ENCODE assay signal across 17 cellular contexts in the genomic region with DNA sequence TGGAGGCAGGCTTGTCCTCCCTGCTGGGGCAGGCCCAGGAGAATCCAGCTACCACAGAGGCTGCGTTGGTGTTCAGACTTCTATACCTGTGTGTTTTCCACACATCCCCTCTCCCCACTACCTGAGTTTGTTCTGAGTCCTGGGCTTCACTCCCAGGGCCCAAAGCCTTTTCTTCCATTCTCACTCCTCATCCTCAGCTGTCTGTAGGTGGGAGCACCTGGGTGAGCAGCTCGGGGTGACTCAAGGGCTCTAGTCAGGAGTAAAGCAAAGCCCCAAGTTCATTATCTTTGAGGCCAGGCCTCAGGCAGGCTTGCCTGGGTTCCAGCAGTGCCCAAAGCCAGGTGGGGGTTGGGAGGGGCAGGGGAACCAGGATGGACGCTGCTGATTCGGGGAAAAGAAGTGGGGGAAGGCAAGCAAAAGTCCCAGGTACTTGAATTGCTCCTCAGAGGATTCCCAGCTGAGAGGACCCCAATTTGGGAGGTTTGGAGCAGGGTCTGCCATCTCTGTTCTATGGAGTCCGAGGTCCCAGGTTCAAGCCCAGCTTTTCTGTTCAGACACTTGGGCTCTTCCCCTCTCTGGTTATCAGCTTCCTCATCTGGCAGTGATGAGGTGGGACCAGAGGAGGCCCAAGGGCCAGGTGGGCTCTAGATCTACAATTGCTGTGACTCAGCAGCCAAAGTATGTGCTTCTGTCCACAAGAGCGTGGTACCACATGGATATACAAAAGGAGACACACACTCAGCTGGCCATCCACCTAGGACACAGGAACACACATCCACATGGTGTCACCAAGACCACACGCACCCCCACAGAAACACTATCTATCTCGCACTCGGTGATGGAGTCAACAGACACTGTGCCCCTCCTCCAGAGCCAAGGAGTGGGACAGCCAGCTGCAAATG. TPM values are rescaled to one million over a fixed set of nuclear protein-coding genes. Genes with fewer than 3 reads are reported as not detected.
DNase-seq lines count a peak whose midpoint lies in the region; ATAC-seq and TF ChIP-seq lines count a peak whose summit lies in the region.
"Had no signal": no experiment of that assay in that cellular context is flagged by ENCODE, and none has a peak within 500 bp of the region (broad histone marks: within the 10 kb centered on the region; RNA-seq: fewer than 3 reads in every experiment).

No MANE protein-coding gene starts in this region.

- peak overlapping the region; percentile 91 to 100 (median 96); a peak in 21 of 22 replicates for H3K4me2 ChIP-seq in BLaER1 treated with 17β-estradiol and CSF1 and Interleukin-3, amounts not matched to agents 10 nM and 100 nM

- ATAC-seq in HG02885 (IDR thresholded peaks at IDR 0.05; ENCODE audit: poor library complexity, unreplicated experiment) (no peak), foreskin keratinocyte (no peak)
- ATAC-seq: left lobe of liver had no signal

- H3K4me1 ChIP-seq in BLaER1 treated with 17β-estradiol and CSF1 and Interleukin-3, amounts not matched to agents 10 nM and 100 nM, result peaks cover 47 to 64% (median 56%) of the 10 kb centered on the region in 10 experiments
- no peaks in the 10 kb centered on the region for H3K4me1 ChIP-seq in foreskin keratinocyte

- H3K4me3 ChIP-seq in BLaER1 treated with 17β-estradiol and CSF1 and Interleukin-3, amounts not matched to agents 10 nM and 100 nM, result no peak overlapping the region
- H3K4me3 ChIP-seq in GM12875 (ENCODE audit: low read depth, low read length), result peak overlapping the region; percentile 5
- H3K4me3 ChIP-seq: tibial artery had no signal

- H3K27ac Mint-ChIP-seq in activated T-helper 2 cell treated with anti-CD3 and anti-CD28 coated beads, Interferon-gamma antibody, Interleukin-2, Interleukin-4, amounts not matched to agents 10 μg/mL and 5 μg/mL and 100 μg/mL, durations not matched to agents 14 hours and 24 hours and 36 hours, result peak overlapping the region; percentile 99
- H3K27ac Mint-ChIP-seq in mesothelial cell of epicardium, result peak overlapping the region; percentile 85
- H3K27ac Mint-ChIP-seq: endodermal cell had no signal

- no peak for DNase-seq in activated T-helper 2 cell treated with anti-CD3 and anti-CD28 coated beads, Interferon-gamma antibody, Interleukin-2, Interleukin-4, amounts not matched to agents 10 μg/mL and 5 μg/mL and 100 μg/mL, durations not matched to agents 14 hours and 24 hours and 36 hours (ENCODE audit: low spot score)
- no peak for DNase-seq in mesothelial cell of epicardium (ENCODE audit: low spot score in 2 of 2, unreplicated experiment in 2 of 2)
- no peak for DNase-seq in NAMALWA (ENCODE audit: low spot score)
- no peak for DNase-seq in cerebellar nuclear complex (lab: John Stamatoyannopoulos, UW)
- no peak for DNase-seq in foreskin keratinocyte
- DNase-seq: AML-193; central memory CD4-positive, alpha-beta T cell; DMS153; endodermal cell; MV-4-11; NCI-H526; tibial artery had no signal

- H3K9ac ChIP-seq in BLaER1 treated with 17β-estradiol and CSF1 and Interleukin-3, amounts not matched to agents 10 nM and 100 nM, result peak overlapping the region in 4 of 11 experiments; percentile 4 to 63 (median 41); a peak in 4 of 22 replicates

- H3K4me3 Mint-ChIP-seq in activated T-helper 2 cell treated with anti-CD3 and anti-CD28 coated beads, Interferon-gamma antibody, Interleukin-2, Interleukin-4, amounts not matched to agents 10 μg/mL and 5 μg/mL and 100 μg/mL, durations not matched to agents 14 hours and 24 hours and 36 hours (ENCODE audit: low read depth), result peak overlapping the region; percentile 82
- no peak overlapping the region for H3K4me3 Mint-ChIP-seq in mesothelial cell of epicardium
- H3K4me3 Mint-ChIP-seq: endodermal cell had no signal

- H3K9me3 Mint-ChIP-seq in activated T-helper 2 cell treated with anti-CD3 and anti-CD28 coated beads, Interferon-gamma antibody, Interleukin-2, Interleukin-4, amounts not matched to agents 10 μg/mL and 5 μg/mL and 100 μg/mL, durations not matched to agents 14 hours and 24 hours and 36 hours, result no peaks in the 10 kb centered on the region
- H3K9me3 Mint-ChIP-seq in mesothelial cell of epicardium, result no peaks in the 10 kb centered on the region
- H3K9me3 Mint-ChIP-seq: endodermal cell had no signal

- H3K9me3 ChIP-seq in BLaER1 treated with 17β-estradiol and CSF1 and Interleukin-3, amounts not matched to agents 10 nM and 100 nM (replicated peaks in 1 of 11), result no peaks in the 10 kb centered on the region
- H3K9me3 ChIP-seq: tibial artery had no signal

- H4K20me1 ChIP-seq in BLaER1 treated with 17β-estradiol and CSF1 and Interleukin-3, amounts not matched to agents 10 nM and 100 nM, result peaks cover 0 to 23% (median 0%) of the 10 kb centered on the region in 11 experiments; a peak in 5 of 22 replicates

- intact Hi-C loops in activated T-helper 2 cell treated with anti-CD3 and anti-CD28 coated beads, Interferon-gamma antibody, Interleukin-2, Interleukin-4, amounts not matched to agents 10 μg/mL and 5 μg/mL and 100 μg/mL, durations not matched to agents 14 hours and 24 hours and 36 hours (cut with micrococcal nuclease), result no loop called here

- H3K27ac ChIP-seq in BLaER1 treated with 17β-estradiol and CSF1 and Interleukin-3, amounts not matched to agents 10 nM and 100 nM, result no peak overlapping the region
- H3K27ac ChIP-seq in foreskin keratinocyte, result no peak overlapping the region
- H3K27ac ChIP-seq: tibial artery had no signal

- peaks cover 0 to 8% (median 0%) of the 10 kb centered on the region in 11 experiments; a peak in 4 of 22 replicates for H3K27me3 ChIP-seq in BLaER1 treated with 17β-estradiol and CSF1 and Interleukin-3, amounts not matched to agents 10 nM and 100 nM
- peaks cover 26% of the 10 kb centered on the region for H3K27me3 ChIP-seq in foreskin keratinocyte

- H3K36me3 ChIP-seq in BLaER1 treated with 17β-estradiol and CSF1 and Interleukin-3, amounts not matched to agents 10 nM and 100 nM, result no peaks in the 10 kb centered on the region
- H3K36me3 ChIP-seq: tibial artery had no signal

- H3K4me1 Mint-ChIP-seq in activated T-helper 2 cell treated with anti-CD3 and anti-CD28 coated beads, Interferon-gamma antibody, Interleukin-2, Interleukin-4, amounts not matched to agents 10 μg/mL and 5 μg/mL and 100 μg/mL, durations not matched to agents 14 hours and 24 hours and 36 hours (ENCODE audit: low read depth), result peaks cover 50% of the 10 kb centered on the region
- peaks cover 44% of the 10 kb centered on the region for H3K4me1 Mint-ChIP-seq in mesothelial cell of epicardium

- peaks cover 6% of the 10 kb centered on the region for H3K36me3 Mint-ChIP-seq in activated T-helper 2 cell treated with anti-CD3 and anti-CD28 coated beads, Interferon-gamma antibody, Interleukin-2, Interleukin-4, amounts not matched to agents 10 μg/mL and 5 μg/mL and 100 μg/mL, durations not matched to agents 14 hours and 24 hours and 36 hours (ENCODE audit: low read depth)
- H3K36me3 Mint-ChIP-seq in mesothelial cell of epicardium, result no peaks in the 10 kb centered on the region

- no peaks in the 10 kb centered on the region for H3K27me3 Mint-ChIP-seq in activated T-helper 2 cell treated with anti-CD3 and anti-CD28 coated beads, Interferon-gamma antibody, Interleukin-2, Interleukin-4, amounts not matched to agents 10 μg/mL and 5 μg/mL and 100 μg/mL, durations not matched to agents 14 hours and 24 hours and 36 hours (ENCODE audit: low read depth)
- no peaks in the 10 kb centered on the region for H3K27me3 Mint-ChIP-seq in mesothelial cell of epicardium (ENCODE audit: low read depth)

- no peak for TF ChIP-seq CTCF in GM12875 (IDR thresholded peaks at IDR 0.05; ENCODE audit: borderline replicate concordance, insufficient read depth, low read depth, low read length)
- TF ChIP-seq CTCF in mesothelial cell of epicardium (IDR thresholded peaks at IDR 0.05; ENCODE audit: unreplicated experiment), result no peak
- TF ChIP-seq CTCF in foreskin keratinocyte (conservative IDR thresholded peaks at IDR 0.05), result no peak

RNA-seq across cellular contexts. Expression of a gene that starts 5.8 kb away (rescaled TPM):
- 388 and 398 TPM in 2 replicates for total RNA-seq in activated T-helper 2 cell treated with anti-CD3 and anti-CD28 coated beads, Interferon-gamma antibody, Interleukin-2, Interleukin-4, amounts not matched to agents 10 μg/mL and 5 μg/mL and 100 μg/mL, durations not matched to agents 14 hours and 24 hours and 36 hours
- total RNA-seq in mesothelial cell of epicardium (0.31 to 0.49 TPM (median 0.32 TPM) in 3 replicates), foreskin keratinocyte (not detected in 2 replicates)
- polyA plus RNA-seq in foreskin keratinocyte, result not detected in 2 replicates
- total RNA-seq: endodermal cell, SK-MEL-5 had no signal

RNA-seq across cellular contexts. Expression of a gene that starts 21.7 kb away (rescaled TPM):
- total RNA-seq in activated T-helper 2 cell treated with anti-CD3 and anti-CD28 coated beads, Interferon-gamma antibody, Interleukin-2, Interleukin-4, amounts not matched to agents 10 μg/mL and 5 μg/mL and 100 μg/mL, durations not matched to agents 14 hours and 24 hours and 36 hours, result 57.9 and 64.7 TPM in 2 replicates
- total RNA-seq in mesothelial cell of epicardium (73.9 to 79.6 TPM (median 74.4 TPM) in 3 replicates), foreskin keratinocyte (21.9 and 26.0 TPM in 2 replicates)
- polyA plus RNA-seq in foreskin keratinocyte, result 28.7 and 28.8 TPM in 2 replicates

RNA-seq across cellular contexts. Expression of a gene that starts 27.4 kb away (rescaled TPM):
- total RNA-seq in activated T-helper 2 cell treated with anti-CD3 and anti-CD28 coated beads, Interferon-gamma antibody, Interleukin-2, Interleukin-4, amounts not matched to agents 10 μg/mL and 5 μg/mL and 100 μg/mL, durations not matched to agents 14 hours and 24 hours and 36 hours, result not detected in 2 replicates
- total RNA-seq in mesothelial cell of epicardium (3.1 to 4.7 TPM (median 3.1 TPM) in 3 replicates), foreskin keratinocyte (0.21 and 0.78 TPM in 2 replicates)
- 0.31 and 0.39 TPM in 2 replicates for polyA plus RNA-seq in foreskin keratinocyte
- total RNA-seq: SK-MEL-5 had no signal

RNA-seq across cellular contexts. Expression of a gene that starts 43.5 kb away (rescaled TPM):
- total RNA-seq in activated T-helper 2 cell treated with anti-CD3 and anti-CD28 coated beads, Interferon-gamma antibody, Interleukin-2, Interleukin-4, amounts not matched to agents 10 μg/mL and 5 μg/mL and 100 μg/mL, durations not matched to agents 14 hours and 24 hours and 36 hours, result not detected in 2 replicates
- 0.07 to 0.11 TPM (median 0.09 TPM) in 3 replicates for total RNA-seq in mesothelial cell of epicardium
- total RNA-seq in foreskin keratinocyte, result 0.03 TPM in 1 of 2 replicates, not detected in the other
- 0.01 and 0.02 TPM in 2 replicates for polyA plus RNA-seq in foreskin keratinocyte
- total RNA-seq: left lobe of liver, SK-MEL-5 had no signal

Comparison
In these comparisons a context has a peak if more than half of its experiments do, and no peak if none do; other contexts are left out.
1. RNA of a gene that starts 5.8 kb away (total RNA-seq): 388 to 398 TPM in activated T-helper 2 cell treated with anti-CD3 and anti-CD28 coated beads, Interferon-gamma antibody, Interleukin-2, Interleukin-4, amounts not matched to agents 10 μg/mL and 5 μg/mL and 100 μg/mL, durations not matched to agents 14 hours and 24 hours and 36 hours; 0.31 to 0.49 TPM in mesothelial cell of epicardium and not detected in foreskin keratinocyte; every median in the first group is over 100 times any median in the second.